ENCODE assay signal across 8 cellular contexts in the genomic region with DNA sequence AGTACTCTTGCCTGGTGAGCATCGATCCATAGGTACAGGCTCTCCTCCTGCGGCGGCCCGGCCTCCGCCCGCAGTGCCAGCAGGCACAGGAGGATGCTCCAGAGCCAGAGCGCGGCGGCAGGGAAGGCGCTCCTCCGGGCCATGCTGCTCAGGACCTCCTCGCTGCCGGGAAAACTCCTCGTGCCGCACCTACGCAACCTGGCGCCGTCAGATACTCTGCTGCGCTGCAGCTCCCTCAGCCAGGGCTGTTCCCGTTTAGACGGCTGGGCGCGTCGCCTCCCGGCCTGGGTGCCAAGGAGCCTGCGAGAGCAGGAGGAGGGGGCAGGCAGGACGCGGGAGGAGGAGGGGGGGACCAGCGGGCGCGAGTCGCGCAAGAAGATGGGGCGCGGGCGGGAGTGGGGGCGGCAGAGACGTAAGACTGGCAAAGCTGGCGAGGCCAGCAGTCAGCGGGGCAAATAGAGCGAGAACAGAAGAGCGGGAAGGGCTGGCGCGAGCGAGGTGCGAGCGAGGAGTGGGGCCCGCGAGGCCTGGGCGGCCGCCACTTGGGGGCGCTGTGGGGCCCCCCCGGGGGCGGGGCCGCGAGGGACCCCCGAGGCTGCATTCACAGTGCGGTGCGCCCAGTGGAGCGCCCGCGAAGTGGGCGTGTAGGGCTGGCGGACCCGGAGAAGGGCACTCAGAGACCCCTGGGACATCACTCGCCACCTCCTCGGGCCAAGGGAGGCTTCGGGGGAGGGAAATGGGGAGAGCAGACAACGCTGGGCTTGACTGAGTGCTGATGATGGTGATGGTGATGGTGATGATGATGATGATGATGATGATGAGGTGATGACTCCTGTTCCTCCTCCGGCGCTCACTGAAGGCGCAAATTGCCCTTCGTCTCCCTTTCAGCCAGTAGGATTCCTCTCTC. TPM values are rescaled to one million over a fixed set of nuclear protein-coding genes. Genes with fewer than 3 reads are reported as not detected.
A peak's percentile ranks its signal among the peaks of the same experiment; 100 is the strongest.
DNase-seq lines count a peak whose midpoint lies in the region; ATAC-seq, FAIRE-seq and TF ChIP-seq lines count a peak whose summit lies in the region.

A gene with protein sequence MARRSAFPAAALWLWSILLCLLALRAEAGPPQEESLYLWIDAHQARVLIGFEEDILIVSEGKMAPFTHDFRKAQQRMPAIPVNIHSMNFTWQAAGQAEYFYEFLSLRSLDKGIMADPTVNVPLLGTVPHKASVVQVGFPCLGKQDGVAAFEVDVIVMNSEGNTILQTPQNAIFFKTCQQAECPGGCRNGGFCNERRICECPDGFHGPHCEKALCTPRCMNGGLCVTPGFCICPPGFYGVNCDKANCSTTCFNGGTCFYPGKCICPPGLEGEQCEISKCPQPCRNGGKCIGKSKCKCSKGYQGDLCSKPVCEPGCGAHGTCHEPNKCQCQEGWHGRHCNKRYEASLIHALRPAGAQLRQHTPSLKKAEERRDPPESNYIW (minus strand): TSS at position 257 of the 907 bp plus-strand sequence. CDS start 114 bp downstream, at position 143.

- H3K9me3 Mint-ChIP-seq in WTC11 (no peaks in the 10 kb centered on the region), nephron (no peaks in the 10 kb centered on the region)

- H3K27me3 ChIP-seq in endothelial cell of umbilical vein (ENCODE audit: control insufficient read depth in 2 of 2, insufficient read depth in 2 of 2, low read length in 2 of 2): peaks cover 36 to 67% of the 10 kb centered on the region in 2 experiments

- no TSS peak for BruUV-seq in endothelial cell of umbilical vein (replicated peaks; lab: Mats Ljungman, UMichigan)

- H3K4me3 ChIP-seq in endothelial cell of umbilical vein (replicated peaks in 1 of 3; ENCODE audit: insufficient read depth in 1 of 3, low read depth in 1 of 3, low read length in 3 of 3): peak within 1 kb of the TSS; percentile 12 to 21 (median 13)

- CTCF ChIA-PET in WTC11 (lab: Charles Lee) (interaction anchor here (0.6 to 6.9 kb wide), 29 partner anchors 9 to 350 kb away, joined by 3 to 50 read pairs (median 4); a partner anchor contains a TSS), endothelial cell of umbilical vein (lab: Charles Lee) (interaction anchor here (1.1 to 4.6 kb wide), 14 partner anchors 9 to 320 kb away, joined by 3 to 60 read pairs (median 4); no protein-coding TSS in a partner anchor)

- intact Hi-C loops in endothelial cell of umbilical vein (cut with micrococcal nuclease): loop anchor here (1.0 to 5.0 kb wide), 2 partner anchors 51 to 111 kb away; no protein-coding TSS in a partner anchor

- H3K36me3 Mint-ChIP-seq in WTC11: no peaks in the 10 kb centered on the region
- no peaks in the 10 kb centered on the region for H3K36me3 Mint-ChIP-seq in nephron (ENCODE audit: low read depth)

- H3K27ac Mint-ChIP-seq in WTC11: no peak within 1 kb of the TSS
- H3K27ac Mint-ChIP-seq in nephron: no peak within 1 kb of the TSS

- peak within 1 kb of the TSS; percentile 62 for H3K4me2 ChIP-seq in endothelial cell of umbilical vein (ENCODE audit: insufficient read depth, low read length)

- dilution Hi-C loops in endothelial cell of umbilical vein (cut with MboI; ENCODE audit: extremely low pct_ligation_motif_present, low sequenced_read_pairs): no loop called here

- TF ChIP-seq CTCF in WTC11 (IDR thresholded peaks at IDR 0.05) (peak; percentile 88), endothelial cell of umbilical vein (IDR thresholded peaks at IDR 0.05; ENCODE audit: extremely low read depth in 1 of 2, insufficient read depth in 1 of 2, low read depth in 1 of 2, low read length in 2 of 2) (peak; percentile 59 to 69), nephron (IDR thresholded peaks at IDR 0.05; ENCODE audit: unreplicated experiment in 3 of 3) (peak; percentile 39 to 58 (median 49))

- no peaks in the 10 kb centered on the region for H3K79me2 ChIP-seq in endothelial cell of umbilical vein (ENCODE audit: control insufficient read depth, insufficient read depth, low read length)

- peak; percentile 14 for DNase-seq in NCI-H2107 (lab: John Stamatoyannopoulos, UW)
- no peak for DNase-seq in NCI-H2107 treated with DMSO at 0.1 percent for 48 hours (lab: John Stamatoyannopoulos, UW; ENCODE audit: unreplicated experiment)
- DNase-seq in WTC11 (ENCODE audit: low spot score): peak; percentile 76
- peak; percentile 22 for DNase-seq in endothelial cell of umbilical vein (ENCODE audit: low read depth, low spot score)
- DNase-seq in SKM-1 (lab: John Stamatoyannopoulos, UW; ENCODE audit: unreplicated experiment): no peak

- no peak for FAIRE-seq in endothelial cell of umbilical vein (lab: Jason Lieb, UNC)

- H3K9me3 ChIP-seq in endothelial cell of umbilical vein (replicated peaks; ENCODE audit: control insufficient read depth, insufficient read depth, low read length): no peaks in the 10 kb centered on the region

- no peaks in the 10 kb centered on the region for H3K36me3 ChIP-seq in endothelial cell of umbilical vein (ENCODE audit: control insufficient read depth in 2 of 2, extremely low read depth in 1 of 2, insufficient read depth in 2 of 2, low read length in 2 of 2)

- no peaks in the 10 kb centered on the region for H4K20me1 ChIP-seq in endothelial cell of umbilical vein (replicated peaks; ENCODE audit: control insufficient read depth, extremely low read depth, insufficient read depth, low read length)

- H2AFZ ChIP-seq in endothelial cell of umbilical vein (ENCODE audit: low read depth, low read length): peak within 1 kb of the TSS; percentile 90

- H3K27me3 Mint-ChIP-seq in WTC11 (ENCODE audit: low read depth) (peaks cover 52% of the 10 kb centered on the region), nephron (ENCODE audit: low read depth) (peaks cover 71% of the 10 kb centered on the region)

- POLR2A ChIA-PET in WTC11 (lab: Charles Lee): no interaction called here
- POLR2A ChIA-PET in endothelial cell of umbilical vein (lab: Charles Lee): no interaction called here

- H3K4me3 Mint-ChIP-seq in WTC11 (peak within 1 kb of the TSS; percentile 55), nephron (peak within 1 kb of the TSS; percentile 63 to 79 (median 67))

- no peak within 1 kb of the TSS for H3K27ac ChIP-seq in endothelial cell of umbilical vein (ENCODE audit: insufficient read depth, low read depth, low read length)

- H3K4me1 ChIP-seq in endothelial cell of umbilical vein (ENCODE audit: control insufficient read depth, extremely low read depth, insufficient read depth, low read length): peaks cover 2% of the 10 kb centered on the region

- peaks cover 5% of the 10 kb centered on the region; the same call in 1 of the 2 replicates for H3K4me1 Mint-ChIP-seq in WTC11
- peaks cover 5% of the 10 kb centered on the region for H3K4me1 Mint-ChIP-seq in nephron

- no peak within 1 kb of the TSS for H3K9ac ChIP-seq in endothelial cell of umbilical vein (replicated peaks; ENCODE audit: extremely low read depth, insufficient read depth, low read length)

- ATAC-seq in HG03520 (IDR thresholded peaks at IDR 0.05; ENCODE audit: unreplicated experiment) (peak; percentile 48), WTC11 (peak; percentile 86), GM18861 (IDR thresholded peaks at IDR 0.05; ENCODE audit: unreplicated experiment) (no peak)

- H3K9me1 ChIP-seq in endothelial cell of umbilical vein (replicated peaks; ENCODE audit: control insufficient read depth, extremely low read depth, insufficient read depth, low read length): no peaks in the 10 kb centered on the region

- TF ChIP-seq POLR2A in endothelial cell of umbilical vein (IDR thresholded peaks at IDR 0.05; ENCODE audit: low read depth, low read length): no peak

TF ChIP-seq in endothelial cell of umbilical vein, 7 proteins besides CTCF, POLR2A, EP300 and RAD21:
- no peak for TF ChIP-seq JUN (IDR thresholded peaks at IDR 0.05; ENCODE audit: borderline replicate concordance, insufficient read depth, insufficient read length, low read depth)
- no peak for TF ChIP-seq GATA2 (IDR thresholded peaks at IDR 0.05; ENCODE audit: insufficient read depth, insufficient read length, low read depth, low read length)
- TF ChIP-seq MYC (IDR thresholded peaks at IDR 0.05; ENCODE audit: low read depth, low read length): no peak
- no peak for TF ChIP-seq POLR2AphosphoS5 (IDR thresholded peaks at IDR 0.05; ENCODE audit: insufficient read depth, low read depth, low read length)
- TF ChIP-seq, protein P1, sequence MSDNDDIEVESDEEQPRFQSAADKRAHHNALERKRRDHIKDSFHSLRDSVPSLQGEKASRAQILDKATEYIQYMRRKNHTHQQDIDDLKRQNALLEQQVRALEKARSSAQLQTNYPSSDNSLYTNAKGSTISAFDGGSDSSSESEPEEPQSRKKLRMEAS (IDR thresholded peaks at IDR 0.05; ENCODE audit: insufficient read depth, insufficient read length): no peak
- TF ChIP-seq EZH2 (IDR thresholded peaks at IDR 0.05; ENCODE audit: borderline replicate concordance, low read depth, low read length, severe bottlenecking): peak; percentile 79

RNA-seq across cellular contexts. Expression of the gene that starts here (rescaled TPM):
- 0.69 to 1.8 TPM (median 1.5 TPM) in 3 replicates for total RNA-seq in WTC11 (2021)
- total RNA-seq in endothelial cell of umbilical vein: not detected in 2 replicates
- not detected in 2 replicates for polyA plus RNA-seq in endothelial cell of umbilical vein
- 0.03 TPM in 1 of 2 replicates, not detected in the other for polyA plus RNA-seq in endothelial cell of umbilical vein (2011; cell fraction: cytosol; rRNA removed)
- polyA plus RNA-seq in endothelial cell of umbilical vein (2011; cell fraction: nucleus; rRNA removed): not detected in 2 replicates
- polyA plus RNA-seq in endothelial cell of umbilical vein (2012): not detected in 2 replicates
- polyA minus RNA-seq in endothelial cell of umbilical vein: not detected in 2 replicates
- not detected for polyA minus RNA-seq in endothelial cell of umbilical vein (2011; cell fraction: cytosol; rRNA and poly(A)+ RNA removed)
- polyA minus RNA-seq in endothelial cell of umbilical vein (2011; cell fraction: nucleus; rRNA and poly(A)+ RNA removed): not detected in 2 replicates

Comparison
In these comparisons a context has a peak if more than half of its experiments do, and no peak if none do; other contexts are left out.
1. DNase-seq: peak in NCI-H2107 (single experiment) and WTC11 (single experiment); none in NCI-H2107 treated with DMSO at 0.1 percent for 48 hours (single experiment) and SKM-1 (single experiment).
2. Peak in DNase-seq, H3K4me3 ChIP-seq and H3K4me2 ChIP-seq in endothelial cell of umbilical vein; RNA of the gene not detected or under 1 TPM.
3. Peak in every context shown above with its lines, with median percentiles within 50 percentile points of each other: CTCF ChIP-seq.